Comparison of ENCODE assay signal across 35 cellular contexts in genomic region chr6:14062345-14063029, GRCh38.
"Had no signal": no experiment of that assay in that cellular context is flagged by ENCODE, and none has a peak within 500 bp of the region (broad histone marks: within the 10 kb centered on the region; RNA-seq: fewer than 3 reads in every experiment).

No MANE protein-coding gene starts in this region.

- H3K4me3 ChIP-seq: MG63 had no signal

- H3K36me3 ChIP-seq: MG63 had no signal

- DNase-seq: Karpas-422, Kasumi-1, MG63, MM.1S, MV-4-11, NCI-H1048, NCI-H1092, NCI-H1092 treated with DMSO at 0.1 percent for 48 hours, NCI-H1105, NCI-H1105 treated with DMSO at 0.1 percent for 48 hours, NCI-H1417, NCI-H1417 treated with DMSO at 0.1 percent for 48 hours, NCI-H1436, NCI-H1436 treated with DMSO at 0.1 percent for 48 hours, NCI-H146, NCI-H1694, NCI-H1694 treated with DMSO at 0.1 percent for 48 hours, NCI-H187, NCI-H187 treated with DMSO at 0.1 percent for 48 hours, NCI-H1930, NCI-H2029, NCI-H2029 treated with DMSO at 0.1 percent for 48 hours, NCI-H2081, NCI-H2081 treated with DMSO at 0.1 percent for 48 hours, NCI-H2107, NCI-H2171, NCI-H2171 treated with DMSO at 0.1 percent for 48 hours, NCI-H2227 treated with DMSO at 0.1 percent for 48 hours, NCI-H226, NCI-H345, NCI-H446, NCI-H446 treated with DMSO at 0.1 percent for 48 hours, NCI-H510A, NCI-H510A treated with DMSO at 0.1 percent for 48 hours, NCI-H524 had no signal

- H3K27me3 ChIP-seq: MG63 had no signal
